ENCODE assay signal across 1 cellular context in the genomic region with DNA sequence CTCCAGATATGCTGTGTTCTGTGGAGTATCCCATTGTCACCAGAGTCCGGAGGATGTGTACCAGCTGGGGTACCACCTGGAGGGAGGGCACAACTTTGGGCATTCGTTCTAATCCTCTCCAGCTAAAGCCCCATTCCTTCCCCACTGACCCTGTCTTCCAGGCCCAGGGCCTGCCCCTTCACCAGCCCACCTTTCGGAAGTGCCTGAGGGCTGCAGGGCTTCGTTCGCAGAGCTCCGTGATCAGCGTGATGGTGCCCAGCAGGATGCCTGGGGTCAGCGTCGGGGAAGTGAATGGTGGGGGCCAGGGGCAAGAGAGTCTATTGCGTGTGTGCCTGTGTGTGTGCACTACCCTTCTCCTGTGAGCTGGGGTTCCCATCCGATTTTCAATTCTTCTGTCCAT.
TF ChIP-seq lines count a peak whose summit lies in the region.

No MANE protein-coding gene starts in this region.

TF ChIP-seq in neural cell, 6 proteins besides CTCF, POLR2A, EP300 and RAD21:
- TF ChIP-seq MXI1 (conservative IDR thresholded peaks at IDR 0.05; ENCODE audit: poor library complexity, severe bottlenecking) (no peak), POLR2AphosphoS5 (IDR thresholded peaks at IDR 0.05) (peak; percentile 6)
TF ChIP-seq in neural cell: peak in this region for 1.
